In genomic region chr11:77311701-77312100, GRCh38 we compare ENCODE assay signal across 32 cellular contexts. TPM values are rescaled to one million over a fixed set of nuclear protein-coding genes. Genes with fewer than 3 reads are reported as not detected.
"Had no signal": no experiment of that assay in that cellular context is flagged by ENCODE, and none has a peak within 500 bp of the region (broad histone marks: within the 10 kb centered on the region; RNA-seq: fewer than 3 reads in every experiment).

No MANE protein-coding gene starts in this region.

- H3K9me3 Mint-ChIP-seq: activated CD4-positive, alpha-beta memory T cell treated with anti-CD3 and anti-CD28 coated beads, Interleukin-2, amount 10 ng/mL, durations not matched to agents 7 days and 5 days; activated CD4-positive, alpha-beta T cell treated with anti-CD3 and anti-CD28 coated beads, Interleukin-2, amount 10 ng/mL, durations not matched to agents 7 days and 5 days; activated naive CD4-positive, alpha-beta T cell treated with anti-CD3 and anti-CD28 coated beads, Interleukin-2, amount 10 ng/mL, durations not matched to agents 7 days and 5 days; activated naive CD8-positive, alpha-beta T cell treated with anti-CD3 and anti-CD28 coated beads, Interleukin-2, amount 10 ng/mL, durations not matched to agents 7 days and 5 days; activated T-cell treated with anti-CD3 and anti-CD28 coated beads, Interleukin-2, amount 50 U/mL, for 24 hours had no signal

- H3K9me3 ChIP-seq: ascending aorta, breast epithelium, colonic mucosa, esophagus squamous epithelium had no signal

- ATAC-seq: activated naive CD4-positive, alpha-beta T cell treated with anti-CD3 and anti-CD28 coated beads, Interleukin-2, amount 50 U/mL, for 72 hours; activated T-cell treated with anti-CD3 and anti-CD28 coated beads, Interleukin-2, amount 50 U/mL, for 72 hours had no signal

- H3K4me3 Mint-ChIP-seq: activated CD4-positive, alpha-beta memory T cell treated with anti-CD3 and anti-CD28 coated beads, Interleukin-2, amount 10 ng/mL, durations not matched to agents 7 days and 5 days; activated CD4-positive, alpha-beta T cell treated with anti-CD3 and anti-CD28 coated beads, Interleukin-2, amount 10 ng/mL, durations not matched to agents 7 days and 5 days; activated naive CD4-positive, alpha-beta T cell treated with anti-CD3 and anti-CD28 coated beads, Interleukin-2, amount 10 ng/mL, durations not matched to agents 7 days and 5 days; activated naive CD8-positive, alpha-beta T cell treated with anti-CD3 and anti-CD28 coated beads, Interleukin-2, amount 10 ng/mL, durations not matched to agents 7 days and 5 days; activated T-cell treated with anti-CD3 and anti-CD28 coated beads, Interleukin-2, amount 50 U/mL, for 24 hours; activated T-cell treated with anti-CD3 and anti-CD28 coated beads, Interleukin-2, amount 50 U/mL, for 72 hours; brain had no signal

- H3K27ac Mint-ChIP-seq: activated CD4-positive, alpha-beta memory T cell treated with anti-CD3 and anti-CD28 coated beads, Interleukin-2, amount 10 ng/mL, durations not matched to agents 7 days and 5 days; activated CD4-positive, alpha-beta T cell treated with anti-CD3 and anti-CD28 coated beads, Interleukin-2, amount 10 ng/mL, durations not matched to agents 7 days and 5 days; activated naive CD4-positive, alpha-beta T cell treated with anti-CD3 and anti-CD28 coated beads, Interleukin-2, amount 10 ng/mL, durations not matched to agents 7 days and 5 days; activated naive CD4-positive, alpha-beta T cell treated with anti-CD3 and anti-CD28 coated beads, Interleukin-2, amount 50 U/mL, for 72 hours; activated naive CD8-positive, alpha-beta T cell treated with anti-CD3 and anti-CD28 coated beads, Interleukin-2, amount 10 ng/mL, durations not matched to agents 7 days and 5 days; activated T-cell treated with anti-CD3 and anti-CD28 coated beads, Interleukin-2, amount 50 U/mL, for 24 hours; activated T-cell treated with anti-CD3 and anti-CD28 coated beads, Interleukin-2, amount 50 U/mL, for 72 hours; brain had no signal

- H3K36me3 ChIP-seq: ascending aorta, breast epithelium, cardiac muscle cell, colonic mucosa, esophagus squamous epithelium had no signal

- H3K36me3 Mint-ChIP-seq: activated naive CD4-positive, alpha-beta T cell treated with anti-CD3 and anti-CD28 coated beads, Interleukin-2, amount 10 ng/mL, durations not matched to agents 7 days and 5 days; activated naive CD8-positive, alpha-beta T cell treated with anti-CD3 and anti-CD28 coated beads, Interleukin-2, amount 10 ng/mL, durations not matched to agents 7 days and 5 days; brain had no signal

- H3K4me1 Mint-ChIP-seq: activated CD4-positive, alpha-beta memory T cell treated with anti-CD3 and anti-CD28 coated beads, Interleukin-2, amount 10 ng/mL, durations not matched to agents 7 days and 5 days; activated CD4-positive, alpha-beta T cell treated with anti-CD3 and anti-CD28 coated beads, Interleukin-2, amount 10 ng/mL, durations not matched to agents 7 days and 5 days; activated naive CD4-positive, alpha-beta T cell treated with anti-CD3 and anti-CD28 coated beads, Interleukin-2, amount 10 ng/mL, durations not matched to agents 7 days and 5 days; activated naive CD8-positive, alpha-beta T cell treated with anti-CD3 and anti-CD28 coated beads, Interleukin-2, amount 10 ng/mL, durations not matched to agents 7 days and 5 days; brain had no signal

- DNase-seq: activated CD4-positive, alpha-beta memory T cell treated with anti-CD3 and anti-CD28 coated beads, Interleukin-2, amount 10 ng/mL, durations not matched to agents 7 days and 5 days; activated CD4-positive, alpha-beta T cell treated with anti-CD3 and anti-CD28 coated beads for 1 hour; activated CD4-positive, alpha-beta T cell treated with anti-CD3 and anti-CD28 coated beads for 4 hours; activated CD4-positive, alpha-beta T cell treated with anti-CD3 and anti-CD28 coated beads, Interleukin-2, amount 10 ng/mL, durations not matched to agents 7 days and 5 days; activated CD4-positive, alpha-beta T cell treated with anti-CD3 and anti-CD28 coated beads, Interleukin-2, amount 50 U/mL, for 4 hours; activated CD4-positive, CD25-positive, alpha-beta regulatory T cell; activated CD8-positive, alpha-beta memory T cell treated with anti-CD3 and anti-CD28 coated beads, Interleukin-2, amount 50 U/mL, for 48 hours; activated gamma-delta T cell; activated naive CD4-positive, alpha-beta T cell; activated naive CD4-positive, alpha-beta T cell treated with anti-CD3 and anti-CD28 coated beads, Interleukin-2, amount 10 ng/mL, durations not matched to agents 7 days and 5 days; activated naive CD8-positive, alpha-beta T cell treated with anti-CD3 and anti-CD28 coated beads, Interleukin-2, amount 10 ng/mL, durations not matched to agents 7 days and 5 days; activated T-cell treated with anti-CD3 and anti-CD28 coated beads for 4 hours; activated T-cell treated with anti-CD3 and anti-CD28 coated beads, Interleukin-2, amount 50 U/mL, for 24 hours; activated T-cell treated with anti-CD3 and anti-CD28 coated beads, Interleukin-2, amount 50 U/mL, for 72 hours; central memory CD4-positive, alpha-beta T cell; cerebellar nuclear complex; colonic mucosa; effector CD8-positive, alpha-beta T cell; esophagus squamous epithelium; foreskin fibroblast; head of caudate nucleus; T-helper 2 cell had no signal

- H3K4me3 ChIP-seq: ascending aorta, breast epithelium, cardiac muscle cell, colonic mucosa, esophagus squamous epithelium had no signal

- H3K27ac ChIP-seq: ascending aorta, breast epithelium, cardiac muscle cell, colonic mucosa, epithelial cell of prostate, esophagus squamous epithelium had no signal

- H3K27me3 ChIP-seq: ascending aorta, breast epithelium, cardiac muscle cell, colonic mucosa, esophagus squamous epithelium had no signal

- H3K4me1 ChIP-seq: ascending aorta, breast epithelium, colonic mucosa, esophagus squamous epithelium had no signal

RNA-seq across cellular contexts. Expression of gene GDPD4, which starts 10.2 kb away (rescaled TPM):
- total RNA-seq: activated CD4-positive, alpha-beta memory T cell treated with anti-CD3 and anti-CD28 coated beads, Interleukin-2, amount 10 ng/mL, durations not matched to agents 7 days and 5 days; activated CD4-positive, alpha-beta T cell treated with anti-CD3 and anti-CD28 coated beads, Interleukin-2, amount 10 ng/mL, durations not matched to agents 7 days and 5 days; activated naive CD4-positive, alpha-beta T cell treated with anti-CD3 and anti-CD28 coated beads, Interleukin-2, amount 50 U/mL, for 72 hours; activated naive CD8-positive, alpha-beta T cell treated with anti-CD3 and anti-CD28 coated beads, Interleukin-2, amount 10 ng/mL, durations not matched to agents 7 days and 5 days; activated T-cell treated with anti-CD3 and anti-CD28 coated beads, Interleukin-2, amount 50 U/mL, for 72 hours; ascending aorta; breast epithelium; cardiac muscle cell; colonic mucosa; dermis microvascular lymphatic vessel endothelial cell; endothelial cell of umbilical vein; esophagus squamous epithelium; frontal cortex; T-helper 1 cell treated with Interleukin-12 subunit alpha and Interleukin-12 subunit beta and Interleukin-4 antibody, amounts not matched to agents 30 ng/mL and 1 ng/mL, for 36 hours had no signal
- polyA plus RNA-seq: cardiac muscle cell, endothelial cell of umbilical vein had no signal
